8 cellular contexts compared by ENCODE assay signal in the genomic region with DNA sequence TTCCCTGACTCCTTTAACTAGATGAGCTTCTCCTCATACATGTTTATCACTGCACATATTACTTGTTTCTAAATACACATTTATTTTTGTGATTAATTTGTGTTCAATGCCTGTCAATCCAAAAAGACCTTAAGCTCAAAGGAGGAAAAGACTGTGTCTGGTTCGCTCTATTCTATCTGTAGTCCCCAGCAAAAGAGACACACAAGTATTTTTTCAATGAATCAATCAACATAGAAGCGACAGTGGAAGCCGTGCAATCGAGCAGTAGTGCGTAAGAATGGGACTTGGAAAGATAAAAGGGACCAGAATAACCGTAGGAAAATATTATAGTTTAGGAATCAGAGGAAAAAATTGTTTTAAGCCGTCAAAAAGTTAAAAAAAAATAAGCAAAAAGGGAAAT. TPM values are rescaled to one million over a fixed set of nuclear protein-coding genes. Genes with fewer than 3 reads are reported as not detected.
DNase-seq lines count a peak whose midpoint lies in the region; ATAC-seq lines count a peak whose summit lies in the region.

No MANE protein-coding gene starts in this region.

- H3K36me3 ChIP-seq in iPS-15b (ENCODE audit: control insufficient read depth, insufficient read depth, low read length) (no peaks in the 10 kb centered on the region), subcutaneous abdominal adipose tissue (ENCODE audit: control insufficient read depth in 5 of 5, insufficient read depth in 5 of 5, low read length in 5 of 5) (no peaks in the 10 kb centered on the region)

- H3K4me3 ChIP-seq in iPS-15b (ENCODE audit: low read depth, low read length) (peak overlapping the region; percentile 95), subcutaneous abdominal adipose tissue (ENCODE audit: low read depth in 1 of 5, low read length in 5 of 5) (peak overlapping the region; percentile 85 to 100 (median 100))

- H3K27ac Mint-ChIP-seq in activated CD4-positive, alpha-beta T cell treated with anti-CD3 and anti-CD28 coated beads, Interleukin-2, amount 10 ng/mL, durations not matched to agents 24 days and 14 days: peak overlapping the region; percentile 96
- peak overlapping the region; percentile 89 for H3K27ac Mint-ChIP-seq in activated CD4-positive, alpha-beta memory T cell treated with anti-CD3 and anti-CD28 coated beads for 36 hours

- POLR2A ChIA-PET in activated CD4-positive, alpha-beta memory T cell treated with anti-CD3 and anti-CD28 coated beads for 36 hours (lab: Charles Lee): interaction anchor here (1.6 to 3.8 kb wide), 4 partner anchors 11 to 165 kb away, joined by 5 to 48 read pairs (median 9); a partner anchor contains a TSS

- DNase-seq in activated CD4-positive, alpha-beta T cell treated with anti-CD3 and anti-CD28 coated beads, Interleukin-2, amount 10 ng/mL, durations not matched to agents 24 days and 14 days: no peak
- DNase-seq in activated CD4-positive, alpha-beta T cell treated with anti-CD3 and anti-CD28 coated beads, Interleukin-2, amount 50 U/mL, for 1 hour: no peak
- DNase-seq in activated CD4-positive, alpha-beta memory T cell treated with anti-CD3 and anti-CD28 coated beads for 36 hours: no peak
- DNase-seq in NCI-H526 (lab: John Stamatoyannopoulos, UW): no peak

- H3K4me3 Mint-ChIP-seq in activated CD4-positive, alpha-beta T cell treated with anti-CD3 and anti-CD28 coated beads, Interleukin-2, amount 10 ng/mL, durations not matched to agents 24 days and 14 days: peak overlapping the region; percentile 87
- H3K4me3 Mint-ChIP-seq in activated CD4-positive, alpha-beta memory T cell treated with anti-CD3 and anti-CD28 coated beads for 36 hours: peak overlapping the region; percentile 93

- ATAC-seq in GM19035 (IDR thresholded peaks at IDR 0.05; ENCODE audit: unreplicated experiment) (no peak), HG03280 (IDR thresholded peaks at IDR 0.05; ENCODE audit: unreplicated experiment) (no peak)

- H3K9ac ChIP-seq in iPS-15b (ENCODE audit: low read depth, low read length) (peak overlapping the region; percentile 93), subcutaneous abdominal adipose tissue (ENCODE audit: low read length in 5 of 5) (peak overlapping the region in 3 of 5 donors; percentile 87 to 93 (median 91))

- no peaks in the 10 kb centered on the region for H3K27me3 Mint-ChIP-seq in activated CD4-positive, alpha-beta T cell treated with anti-CD3 and anti-CD28 coated beads, Interleukin-2, amount 10 ng/mL, durations not matched to agents 24 days and 14 days
- H3K27me3 Mint-ChIP-seq in activated CD4-positive, alpha-beta memory T cell treated with anti-CD3 and anti-CD28 coated beads for 36 hours: no peaks in the 10 kb centered on the region

- H3K36me3 Mint-ChIP-seq in activated CD4-positive, alpha-beta T cell treated with anti-CD3 and anti-CD28 coated beads, Interleukin-2, amount 10 ng/mL, durations not matched to agents 24 days and 14 days (ENCODE audit: low read depth): peaks cover 23% of the 10 kb centered on the region
- peaks cover 31% of the 10 kb centered on the region for H3K36me3 Mint-ChIP-seq in activated CD4-positive, alpha-beta memory T cell treated with anti-CD3 and anti-CD28 coated beads for 36 hours

- H3K27me3 ChIP-seq in iPS-15b (ENCODE audit: control insufficient read depth, insufficient read depth, low read length) (no peaks in the 10 kb centered on the region), subcutaneous abdominal adipose tissue (ENCODE audit: control insufficient read depth in 5 of 5, insufficient read depth in 4 of 5, low read length in 5 of 5) (no peaks in the 10 kb centered on the region)

- H3K4me1 Mint-ChIP-seq in activated CD4-positive, alpha-beta T cell treated with anti-CD3 and anti-CD28 coated beads, Interleukin-2, amount 10 ng/mL, durations not matched to agents 24 days and 14 days: peaks cover 44% of the 10 kb centered on the region
- H3K4me1 Mint-ChIP-seq in activated CD4-positive, alpha-beta memory T cell treated with anti-CD3 and anti-CD28 coated beads for 36 hours (ENCODE audit: low read depth): peaks cover 46% of the 10 kb centered on the region

- peaks cover 3% of the 10 kb centered on the region for H3K9me3 Mint-ChIP-seq in activated CD4-positive, alpha-beta T cell treated with anti-CD3 and anti-CD28 coated beads, Interleukin-2, amount 10 ng/mL, durations not matched to agents 24 days and 14 days
- no peaks in the 10 kb centered on the region for H3K9me3 Mint-ChIP-seq in activated CD4-positive, alpha-beta memory T cell treated with anti-CD3 and anti-CD28 coated beads for 36 hours

- peaks cover 12% of the 10 kb centered on the region for H3K4me1 ChIP-seq in iPS-15b (ENCODE audit: control insufficient read depth, insufficient read depth, low read length)
- H3K4me1 ChIP-seq in subcutaneous abdominal adipose tissue (ENCODE audit: control insufficient read depth in 5 of 5, insufficient read depth in 5 of 5, low read length in 5 of 5): peaks cover 0 to 27% (median 24%) of the 10 kb centered on the region in 5 donors

- CTCF ChIA-PET in activated CD4-positive, alpha-beta memory T cell treated with anti-CD3 and anti-CD28 coated beads for 36 hours (lab: Charles Lee): interaction anchor here (0.7 to 3.9 kb wide), 5 partner anchors 21 to 185 kb away, joined by 3 to 44 read pairs (median 7); a partner anchor contains a TSS

- no peaks in the 10 kb centered on the region for H3K9me3 ChIP-seq in iPS-15b (ENCODE audit: control insufficient read depth, insufficient read depth, low read length)
- H3K9me3 ChIP-seq in subcutaneous abdominal adipose tissue (ENCODE audit: control insufficient read depth in 5 of 5, low read length in 5 of 5): no peaks in the 10 kb centered on the region

- peak overlapping the region; percentile 72 for H3K27ac ChIP-seq in subcutaneous abdominal adipose tissue (ENCODE audit: low read depth, low read length)

- intact Hi-C loops in activated CD4-positive, alpha-beta T cell treated with anti-CD3 and anti-CD28 coated beads, Interleukin-2, amount 10 ng/mL, durations not matched to agents 24 days and 14 days (cut with micrococcal nuclease): loop anchor here (10.0 kb wide), 1 partner anchor 541 kb away; a partner anchor contains a TSS
- intact Hi-C loops in activated CD4-positive, alpha-beta memory T cell treated with anti-CD3 and anti-CD28 coated beads for 36 hours (cut with micrococcal nuclease): loop anchor here (2.0 kb wide), 1 partner anchor 145 kb away; no protein-coding TSS in a partner anchor

RNA-seq across cellular contexts. Expression of a gene that starts 1.0 kb away (rescaled TPM):
- 60.7 and 63.0 TPM in 2 replicates for total RNA-seq in activated CD4-positive, alpha-beta T cell treated with anti-CD3 and anti-CD28 coated beads, Interleukin-2, amount 10 ng/mL, durations not matched to agents 24 days and 14 days
- 10 to 100 TPM; 62.4 to 63.2 TPM for total RNA-seq in activated CD4-positive, alpha-beta memory T cell treated with anti-CD3 and anti-CD28 coated beads for 36 hours

RNA-seq across cellular contexts. Expression of a gene that starts 1.1 kb away (rescaled TPM):
- 36.4 and 39.6 TPM in 2 replicates for total RNA-seq in activated CD4-positive, alpha-beta T cell treated with anti-CD3 and anti-CD28 coated beads, Interleukin-2, amount 10 ng/mL, durations not matched to agents 24 days and 14 days
- 10 to 100 TPM; 24.4 to 25.3 TPM for total RNA-seq in activated CD4-positive, alpha-beta memory T cell treated with anti-CD3 and anti-CD28 coated beads for 36 hours

RNA-seq across cellular contexts. Expression of a gene that starts 25.5 kb away (rescaled TPM):
- total RNA-seq in activated CD4-positive, alpha-beta T cell treated with anti-CD3 and anti-CD28 coated beads, Interleukin-2, amount 10 ng/mL, durations not matched to agents 24 days and 14 days: 142 and 144 TPM in 2 replicates
- total RNA-seq in activated CD4-positive, alpha-beta memory T cell treated with anti-CD3 and anti-CD28 coated beads for 36 hours: 10 to 100 TPM; 85.5 to 89.1 TPM
